Comparison of ENCODE assay signal across 8 cellular contexts in the genomic region with DNA sequence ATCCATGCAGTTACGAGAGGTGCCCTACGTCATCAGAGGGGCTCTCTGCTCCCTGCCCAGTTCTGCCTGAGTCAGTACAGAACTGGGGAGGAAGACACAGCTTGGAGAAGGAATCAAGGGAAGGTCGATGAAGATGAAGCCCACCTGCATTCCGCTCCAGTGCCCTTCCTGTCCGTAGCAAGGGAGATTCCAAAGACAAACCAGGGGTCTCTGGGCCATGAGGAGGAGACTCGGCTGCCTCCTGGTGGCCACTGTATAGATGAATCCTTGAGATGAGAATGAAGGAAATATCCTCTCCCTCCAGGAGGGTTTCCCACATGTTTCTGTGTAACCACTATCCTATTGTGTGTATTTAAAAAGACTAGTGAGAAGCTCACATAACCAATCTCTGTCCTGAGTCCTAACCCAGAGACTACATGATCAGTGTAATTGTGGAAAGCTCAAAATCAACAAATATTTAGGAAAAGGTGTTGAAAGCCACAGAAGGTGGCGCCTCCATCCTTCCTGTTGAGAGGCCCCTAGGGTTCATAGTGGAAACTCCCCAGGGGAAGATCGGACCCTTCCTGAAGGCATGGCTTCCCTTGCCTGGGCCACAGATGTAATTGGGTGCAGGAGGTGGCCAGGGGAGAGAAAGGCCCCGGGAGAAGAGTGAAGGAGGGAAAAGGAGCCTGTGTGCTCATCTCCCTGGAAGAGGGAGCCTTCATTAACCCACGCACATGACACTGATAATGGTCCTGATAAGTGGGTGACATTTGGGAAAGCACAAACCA.
DNase-seq lines count a peak whose midpoint lies in the region; ATAC-seq and TF ChIP-seq lines count a peak whose summit lies in the region.
"Not testable (repeated sequence)": the region's sequence is repeated elsewhere in the genome, so short reads cannot be mapped to it uniquely, and the experiment has no call there.

No MANE protein-coding gene starts in this region.

- H3K27me3 ChIP-seq in A673 (replicated peaks; ENCODE audit: insufficient read depth, low read depth, low read length, poor library complexity); Loucy (ENCODE audit: insufficient read depth, low read length, poor library complexity, severe bottlenecking); smooth muscle cell (ENCODE audit: low read depth): not testable (repeated sequence)

- BruUV-seq in A673 (replicated peaks; lab: Mats Ljungman, UMichigan) = not testable (repeated sequence)

- not testable (repeated sequence) for H4K20me1 ChIP-seq in Loucy (ENCODE audit: insufficient read depth, low read length, poor library complexity, severe bottlenecking); smooth muscle cell (ENCODE audit: low read depth)

- H3K4me1 ChIP-seq in A673 (ENCODE audit: insufficient read depth, low read length, poor library complexity, severe bottlenecking); smooth muscle cell (ENCODE audit: low read depth): not testable (repeated sequence)
- peaks cover 41% of the 10 kb centered on the region for H3K4me1 ChIP-seq in Loucy (ENCODE audit: insufficient read depth, low read length, poor library complexity, severe bottlenecking)

- H3K4me3 ChIP-seq in A673 (ENCODE audit: low read depth, low read length, poor library complexity, severe bottlenecking); GM12875 (ENCODE audit: low read depth, low read length); Loucy (ENCODE audit: low read length, poor library complexity, severe bottlenecking); smooth muscle cell: not testable (repeated sequence)

- not testable (repeated sequence) for H3K79me2 ChIP-seq in Loucy (ENCODE audit: insufficient read depth, low read length); smooth muscle cell (ENCODE audit: low read depth)

- H3K4me3 Mint-ChIP-seq in T-helper 2 cell treated with Interferon-gamma antibody and Interleukin-4, amounts not matched to agents 5 μg/mL and 100 μg/mL, for 36 hours = peak overlapping the region; percentile 62
- H3K4me3 Mint-ChIP-seq in activated T-helper 1 cell treated with anti-CD3 and anti-CD28 coated beads, Interleukin-12 subunit alpha, Interleukin-12 subunit beta, Interleukin-2, Interleukin-4 antibody, amounts not matched to agents 30 ng/mL and 10 ng/mL and 1 ng/mL, durations not matched to agents 14 hours and 24 hours and 36 hours = peak overlapping the region; percentile 31
- peak overlapping the region; percentile 57 for H3K4me3 Mint-ChIP-seq in central memory CD8-positive, alpha-beta T cell

- H3K9ac ChIP-seq in Loucy (ENCODE audit: low read depth, low read length, poor library complexity, severe bottlenecking); smooth muscle cell (ENCODE audit: low read depth): not testable (repeated sequence)

- peaks cover 61% of the 10 kb centered on the region for H3K4me1 Mint-ChIP-seq in T-helper 2 cell treated with Interferon-gamma antibody and Interleukin-4, amounts not matched to agents 5 μg/mL and 100 μg/mL, for 36 hours (ENCODE audit: low read depth)
- peaks cover 73% of the 10 kb centered on the region for H3K4me1 Mint-ChIP-seq in activated T-helper 1 cell treated with anti-CD3 and anti-CD28 coated beads, Interleukin-12 subunit alpha, Interleukin-12 subunit beta, Interleukin-2, Interleukin-4 antibody, amounts not matched to agents 30 ng/mL and 10 ng/mL and 1 ng/mL, durations not matched to agents 14 hours and 24 hours and 36 hours (ENCODE audit: low read depth)
- peaks cover 45% of the 10 kb centered on the region for H3K4me1 Mint-ChIP-seq in central memory CD8-positive, alpha-beta T cell

- not testable (repeated sequence) for ATAC-seq in central memory CD8-positive, alpha-beta T cell (replicated peaks; ENCODE audit: extremely low read depth, poor library complexity, severe bottlenecking)

- not testable (repeated sequence) for H3K4me2 ChIP-seq in Loucy (ENCODE audit: low read depth, low read length, poor library complexity, severe bottlenecking); smooth muscle cell

- peaks cover 14% of the 10 kb centered on the region for H3K36me3 Mint-ChIP-seq in T-helper 2 cell treated with Interferon-gamma antibody and Interleukin-4, amounts not matched to agents 5 μg/mL and 100 μg/mL, for 36 hours (ENCODE audit: low read depth)
- H3K36me3 Mint-ChIP-seq in activated T-helper 1 cell treated with anti-CD3 and anti-CD28 coated beads, Interleukin-12 subunit alpha, Interleukin-12 subunit beta, Interleukin-2, Interleukin-4 antibody, amounts not matched to agents 30 ng/mL and 10 ng/mL and 1 ng/mL, durations not matched to agents 14 hours and 24 hours and 36 hours (ENCODE audit: low read depth); central memory CD8-positive, alpha-beta T cell (ENCODE audit: insufficient read depth): not testable (repeated sequence)

- intact Hi-C loops in A673 (cut with micrococcal nuclease; ENCODE audit: unreplicated experiment); activated T-helper 1 cell treated with anti-CD3 and anti-CD28 coated beads, Interleukin-12 subunit alpha, Interleukin-12 subunit beta, Interleukin-2, Interleukin-4 antibody, amounts not matched to agents 30 ng/mL and 10 ng/mL and 1 ng/mL, durations not matched to agents 14 hours and 24 hours and 36 hours (cut with micrococcal nuclease): not testable (repeated sequence)

- H3K27ac Mint-ChIP-seq in T-helper 2 cell treated with Interferon-gamma antibody and Interleukin-4, amounts not matched to agents 5 μg/mL and 100 μg/mL, for 36 hours = peak overlapping the region; percentile 91
- H3K27ac Mint-ChIP-seq in activated T-helper 1 cell treated with anti-CD3 and anti-CD28 coated beads, Interleukin-12 subunit alpha, Interleukin-12 subunit beta, Interleukin-2, Interleukin-4 antibody, amounts not matched to agents 30 ng/mL and 10 ng/mL and 1 ng/mL, durations not matched to agents 14 hours and 24 hours and 36 hours = peak overlapping the region; percentile 90
- H3K27ac Mint-ChIP-seq in central memory CD8-positive, alpha-beta T cell (ENCODE audit: low read depth) = peak overlapping the region; percentile 38

- POLR2A ChIA-PET in A673 (lab: Charles Lee; ENCODE audit: low non-redundant PET) = not testable (repeated sequence)

- not testable (repeated sequence) for H3F3A ChIP-seq in Loucy (ENCODE audit: low read depth); smooth muscle cell (ENCODE audit: low read depth)

- not testable (repeated sequence) for H2AFZ ChIP-seq in Loucy (ENCODE audit: low read length); smooth muscle cell (ENCODE audit: low read depth)

- H3K27me3 Mint-ChIP-seq in T-helper 2 cell treated with Interferon-gamma antibody and Interleukin-4, amounts not matched to agents 5 μg/mL and 100 μg/mL, for 36 hours (ENCODE audit: low read depth); activated T-helper 1 cell treated with anti-CD3 and anti-CD28 coated beads, Interleukin-12 subunit alpha, Interleukin-12 subunit beta, Interleukin-2, Interleukin-4 antibody, amounts not matched to agents 30 ng/mL and 10 ng/mL and 1 ng/mL, durations not matched to agents 14 hours and 24 hours and 36 hours (ENCODE audit: insufficient read depth); central memory CD8-positive, alpha-beta T cell: not testable (repeated sequence)

- not testable (repeated sequence) for H3K36me3 ChIP-seq in A673 (ENCODE audit: insufficient read depth, low read length, poor library complexity, severe bottlenecking); Loucy (ENCODE audit: insufficient read depth, low read length); smooth muscle cell (ENCODE audit: low read depth)

- H3K9me3 ChIP-seq in A673 (ENCODE audit: low read depth, low read length, poor library complexity, severe bottlenecking); Loucy (ENCODE audit: insufficient read depth, low read depth, low read length); smooth muscle cell (replicated peaks; ENCODE audit: low read depth): not testable (repeated sequence)

- CTCF ChIA-PET in A673 (lab: Charles Lee) = not testable (repeated sequence)

- H3K27ac ChIP-seq in A673 (ENCODE audit: low read depth, low read length, poor library complexity, severe bottlenecking) = not testable (repeated sequence)
- peak overlapping the region; percentile 57 for H3K27ac ChIP-seq in smooth muscle cell (ENCODE audit: low read depth)

- WGBS in smooth muscle cell (ENCODE audit: low lambda C conversion rate) = 84% methylated on average over 10 of the region's 10 CpGs

- H3K9me3 Mint-ChIP-seq in T-helper 2 cell treated with Interferon-gamma antibody and Interleukin-4, amounts not matched to agents 5 μg/mL and 100 μg/mL, for 36 hours; activated T-helper 1 cell treated with anti-CD3 and anti-CD28 coated beads, Interleukin-12 subunit alpha, Interleukin-12 subunit beta, Interleukin-2, Interleukin-4 antibody, amounts not matched to agents 30 ng/mL and 10 ng/mL and 1 ng/mL, durations not matched to agents 14 hours and 24 hours and 36 hours; central memory CD8-positive, alpha-beta T cell: not testable (repeated sequence)

- not testable (repeated sequence) for DNase-seq in A673 (ENCODE audit: low spot score); T-helper 2 cell treated with Interferon-gamma antibody and Interleukin-4, amounts not matched to agents 5 μg/mL and 100 μg/mL, for 36 hours (ENCODE audit: low spot score); activated T-helper 1 cell treated with anti-CD3 and anti-CD28 coated beads, Interleukin-12 subunit alpha, Interleukin-12 subunit beta, Interleukin-2, Interleukin-4 antibody, amounts not matched to agents 30 ng/mL and 10 ng/mL and 1 ng/mL, durations not matched to agents 14 hours and 24 hours and 36 hours (ENCODE audit: low spot score); central memory CD8-positive, alpha-beta T cell (ENCODE audit: low spot score in 2 of 2); smooth muscle cell (lab: John Stamatoyannopoulos, UW; ENCODE audit: unreplicated experiment)
- DNase-seq in iPS-NIHi11 (ENCODE audit: low spot score) = peak; percentile 26

- H3K9me2 ChIP-seq in Loucy (replicated peaks; ENCODE audit: low read depth, low read length) = not testable (repeated sequence)

- 0 out of 2 replicates have a peak, but pooled peaks have one; percentile 20 for TF ChIP-seq CTCF in A673 (conservative IDR thresholded peaks at IDR 0.05; ENCODE audit: low read depth, low read length)
- peak; percentile 24; the same call in 1 of the 2 replicates for TF ChIP-seq CTCF in GM12875 (IDR thresholded peaks at IDR 0.05; ENCODE audit: borderline replicate concordance, insufficient read depth, low read depth, low read length)
- peak; percentile 29; the same call in 1 of the 2 replicates for TF ChIP-seq CTCF in Loucy (conservative IDR thresholded peaks at IDR 0.05; ENCODE audit: low read length)
- TF ChIP-seq CTCF in smooth muscle cell (IDR thresholded peaks at IDR 0.05; ENCODE audit: borderline replicate concordance, insufficient read depth, poor library complexity, severe bottlenecking) = not testable (repeated sequence)

Comparison
In these comparisons a context has a peak if more than half of its experiments do, and no peak if none do; other contexts are left out.
1. H3K27ac Mint-ChIP-seq: peak in every context shown above with its lines; median percentile 91 in T-helper 2 cell treated with Interferon-gamma antibody and Interleukin-4, amounts not matched to agents 5 μg/mL and 100 μg/mL, for 36 hours; 90 in activated T-helper 1 cell treated with anti-CD3 and anti-CD28 coated beads, Interleukin-12 subunit alpha, Interleukin-12 subunit beta, Interleukin-2, Interleukin-4 antibody, amounts not matched to agents 30 ng/mL and 10 ng/mL and 1 ng/mL, durations not matched to agents 14 hours and 24 hours and 36 hours; 38 in central memory CD8-positive, alpha-beta T cell.